8 cellular contexts compared by ENCODE assay signal in genomic region chr13:24627090-24627714, GRCh38. TPM values are rescaled to one million over a fixed set of nuclear protein-coding genes. Genes with fewer than 3 reads are reported as not detected.
DNase-seq lines count a peak whose midpoint lies in the region; FAIRE-seq and TF ChIP-seq lines count a peak whose summit lies in the region.

No MANE protein-coding gene starts in this region.

- no peaks in the 10 kb centered on the region for H3K9me3 Mint-ChIP-seq in neural crest cell

- no peak overlapping the region for H3K9ac ChIP-seq in OCI-LY1 (ENCODE audit: low read length)

- no peaks in the 10 kb centered on the region for H3K27me3 ChIP-seq in OCI-LY1 (ENCODE audit: insufficient read depth, low read length)

- no peaks in the 10 kb centered on the region for H3K36me3 Mint-ChIP-seq in neural crest cell (ENCODE audit: low read depth)

- no peaks in the 10 kb centered on the region for H3K79me2 ChIP-seq in OCI-LY1 (ENCODE audit: insufficient read depth, low read length)

- H3F3A ChIP-seq in OCI-LY1 (ENCODE audit: insufficient read depth, low read length), result no peaks in the 10 kb centered on the region

- no peaks in the 10 kb centered on the region for H3K9me3 ChIP-seq in OCI-LY1 (ENCODE audit: low read length)

- no peaks in the 10 kb centered on the region for H3K9me2 ChIP-seq in OCI-LY1 (ENCODE audit: low read depth, low read length)

- H4K20me1 ChIP-seq in OCI-LY1 (ENCODE audit: insufficient read depth, low read length), result no peaks in the 10 kb centered on the region

- peaks cover 21% of the 10 kb centered on the region for H3K4me1 ChIP-seq in OCI-LY1 (ENCODE audit: insufficient read depth, low read length, severe bottlenecking)

- H3K4me3 ChIP-seq in OCI-LY1 (ENCODE audit: low read depth, low read length, poor library complexity, severe bottlenecking), result no peak overlapping the region
- H3K4me3 ChIP-seq in epithelial cell of proximal tubule (ENCODE audit: low read depth, low read length), result no peak overlapping the region

- no peaks in the 10 kb centered on the region for H3K27me3 Mint-ChIP-seq in neural crest cell (ENCODE audit: low read depth)

- H2AFZ ChIP-seq in OCI-LY1 (ENCODE audit: low read length), result no peak overlapping the region

- no peak overlapping the region for H3K27ac ChIP-seq in OCI-LY1 (ENCODE audit: low read depth, low read length, poor library complexity, severe bottlenecking)

- H3K4me1 Mint-ChIP-seq in neural crest cell, result peaks cover 29% of the 10 kb centered on the region

- peak; percentile 50 for TF ChIP-seq CTCF in OCI-LY1 (IDR thresholded peaks at IDR 0.05; ENCODE audit: low read length)
- TF ChIP-seq CTCF in epithelial cell of proximal tubule (conservative IDR thresholded peaks at IDR 0.05; ENCODE audit: low read depth, low read length), result peak; percentile 91
- TF ChIP-seq CTCF in neural crest cell (conservative IDR thresholded peaks at IDR 0.05), result peak; percentile 80

- FAIRE-seq in frontal cortex (lab: Jason Lieb, UNC), result no peak

- DNase-seq in Daoy (ENCODE audit: low read depth) (peak; percentile 64), epithelial cell of proximal tubule (ENCODE audit: low read depth) (no peak), neural crest cell (ENCODE audit: low read depth, low spot score) (peak; percentile 78), NCI-H226 (no peak), medulla oblongata (ENCODE audit: extremely low spot score) (no peak), KG1 (lab: John Stamatoyannopoulos, UW) (no peak), frontal cortex (ENCODE audit: low spot score in 2 of 2) (no peak)

- no peaks in the 10 kb centered on the region for H3K36me3 ChIP-seq in OCI-LY1 (ENCODE audit: insufficient read depth, low read length)

- H3K27ac Mint-ChIP-seq in neural crest cell (ENCODE audit: unreplicated experiment), result peak overlapping the region; percentile 74

- H3K4me3 Mint-ChIP-seq in neural crest cell, result no peak overlapping the region

- H3K4me2 ChIP-seq in OCI-LY1 (ENCODE audit: low read length), result no peak overlapping the region

RNA-seq across cellular contexts. Expression of gene ATP12A, which starts 53.0 kb away (rescaled TPM):
- 0.06 TPM in 1 of 2 replicates, not detected in the other for total RNA-seq in Daoy (2014; rRNA removed; shearing (Covaris generic))
- total RNA-seq in epithelial cell of proximal tubule (0.14 TPM in 1 of 2 replicates, not detected in the other), neural crest cell (0.12 and 0.23 TPM in 2 replicates), frontal cortex (under 0.01 TPM)

Comparison
In these comparisons a context has a peak if more than half of its experiments do, and no peak if none do; other contexts are left out.
1. DNase-seq: peak in Daoy (single experiment) and neural crest cell (single experiment); none in epithelial cell of proximal tubule (single experiment), NCI-H226 (single experiment), medulla oblongata (single experiment), KG1 (single experiment) and frontal cortex (0 of 2).
2. Peak in every context shown above with its lines, with median percentiles within 50 percentile points of each other: CTCF ChIP-seq.